In genomic region chr19:7993560-7993959, GRCh38 we compare ENCODE assay signal across 18 cellular contexts. TPM values are rescaled to one million over a fixed set of nuclear protein-coding genes. Genes with fewer than 3 reads are reported as not detected.
A peak's percentile ranks its signal among the peaks of the same experiment; 100 is the strongest.
DNase-seq lines count a peak whose midpoint lies in the region; ATAC-seq and TF ChIP-seq lines count a peak whose summit lies in the region.
"Had no signal": no experiment of that assay in that cellular context is flagged by ENCODE, and none has a peak within 500 bp of the region (broad histone marks: within the 10 kb centered on the region; RNA-seq: fewer than 3 reads in every experiment).

No MANE protein-coding gene starts in this region.

- peaks cover 0 to 28% of the 10 kb centered on the region in 2 donors for H3K36me3 ChIP-seq in gastrocnemius medialis

- H3K9me3 ChIP-seq in gastrocnemius medialis: no peaks in the 10 kb centered on the region

- H3K27ac ChIP-seq in gastrocnemius medialis: peak overlapping the region; percentile 84 to 91 (median 89)

- H3K4me1 Mint-ChIP-seq in effector memory CD8-positive, alpha-beta T cell (ENCODE audit: low read depth in 2 of 2): peaks cover 32 to 41% of the 10 kb centered on the region in 2 donors

- H3K27me3 ChIP-seq in gastrocnemius medialis: no peaks in the 10 kb centered on the region
- H3K27me3 ChIP-seq: dorsolateral prefrontal cortex had no signal

- in situ Hi-C loops in gastrocnemius medialis (cut with MboI; ENCODE audit: low sequenced_read_pairs in 4 of 4): no loop called here

- ATAC-seq in effector memory CD8-positive, alpha-beta T cell (replicated peaks): no peak
- ATAC-seq in left lobe of liver (peak; percentile 82), gastrocnemius medialis (peak; percentile 99), GM18519 (IDR thresholded peaks at IDR 0.05; ENCODE audit: low FRiP score, unreplicated experiment) (no peak)

- intact Hi-C loops in gastrocnemius medialis (cut with DNase I; ENCODE audit: low total_unique reads): no loop called here

- H3K27me3 Mint-ChIP-seq in effector memory CD8-positive, alpha-beta T cell: no peaks in the 10 kb centered on the region
- H3K27me3 Mint-ChIP-seq: activated B cell treated with CpG ODN at 0.5 μM for 24 hours had no signal

- H3K4me3 Mint-ChIP-seq in effector memory CD8-positive, alpha-beta T cell: no peak overlapping the region
- H3K4me3 Mint-ChIP-seq: activated B cell treated with CpG ODN at 0.5 μM for 24 hours; natural killer cell; T-helper 1 cell treated with Interleukin-12 subunit alpha and Interleukin-12 subunit beta and Interleukin-4 antibody, amounts not matched to agents 30 μg/mL and 1 μg/mL, for 36 hours had no signal

- no peaks in the 10 kb centered on the region for H3K9me3 Mint-ChIP-seq in effector memory CD8-positive, alpha-beta T cell
- H3K9me3 Mint-ChIP-seq: activated B cell treated with CpG ODN at 0.5 μM for 24 hours; natural killer cell; T-helper 1 cell treated with Interleukin-12 subunit alpha and Interleukin-12 subunit beta and Interleukin-4 antibody, amounts not matched to agents 30 μg/mL and 1 μg/mL, for 36 hours had no signal

- peak overlapping the region in 1 of 4 donors; percentile 12 for H3K4me3 ChIP-seq in gastrocnemius medialis
- H3K4me3 ChIP-seq: dorsolateral prefrontal cortex had no signal

- peaks cover 34% of the 10 kb centered on the region for H3K36me3 Mint-ChIP-seq in effector memory CD8-positive, alpha-beta T cell (ENCODE audit: insufficient read depth)
- H3K36me3 Mint-ChIP-seq: natural killer cell had no signal

- peak; percentile 16 to 46 for TF ChIP-seq POLR2A in gastrocnemius medialis (IDR thresholded peaks at IDR 0.05)

- DNase-seq in HuH-7.5 (ENCODE audit: low spot score) (peak; percentile 48), left lobe of liver (ENCODE audit: low spot score) (peak; percentile 75), gastrocnemius medialis (peak; percentile 68 to 79), Kasumi-1 (lab: John Stamatoyannopoulos, UW) (no peak), NCI-H146 (lab: John Stamatoyannopoulos, UW) (no peak)
- no peak for DNase-seq in effector memory CD8-positive, alpha-beta T cell
- DNase-seq in activated CD4-positive, alpha-beta T cell treated with anti-CD3 and anti-CD28 coated beads for 1 hour: no peak
- DNase-seq: activated B cell treated with CpG ODN at 0.5 μM for 24 hours; activated effector memory CD4-positive, alpha-beta T cell treated with anti-CD3 and anti-CD28 coated beads, Interleukin-2, amount 50 U/mL, for 16 hours; COR-L47; dorsolateral prefrontal cortex; hypothalamus; natural killer cell; NCI-H1417 treated with DMSO at 0.1 percent for 48 hours; NCI-H2227 treated with DMSO at 0.1 percent for 48 hours had no signal

- peaks cover 33 to 34% of the 10 kb centered on the region in 2 donors for H3K4me1 ChIP-seq in gastrocnemius medialis

- H3K27ac Mint-ChIP-seq in effector memory CD8-positive, alpha-beta T cell: peak overlapping the region; percentile 18 to 62
- H3K27ac Mint-ChIP-seq: activated B cell treated with CpG ODN at 0.5 μM for 24 hours had no signal

- no peak for TF ChIP-seq CTCF in gastrocnemius medialis (IDR thresholded peaks at IDR 0.05 in 4 of 5, conservative IDR thresholded peaks at IDR 0.05 in 1 of 5)

RNA-seq across cellular contexts. Expression of gene ELAVL1, which starts 11.9 kb away (rescaled TPM):
- total RNA-seq in left lobe of liver (28.6 TPM), gastrocnemius medialis (10 to 100 TPM; 18.2 to 40.5 (median 28.9) TPM)

RNA-seq across cellular contexts. Expression of gene TIMM44, which starts 50.1 kb away (rescaled TPM):
- total RNA-seq in left lobe of liver: 33.5 TPM
- total RNA-seq in gastrocnemius medialis: 100 to 1,000 TPM in 1 of 4 donors, 10 to 100 TPM in 3; 53.9 to 168 (median 94.1) TPM

RNA-seq across cellular contexts. Expression of gene CCL25, which starts 59.0 kb away (rescaled TPM):
- 0.30 TPM for total RNA-seq in left lobe of liver
- not detected for total RNA-seq in gastrocnemius medialis
- total RNA-seq: activated B cell treated with CpG ODN at 0.5 μM for 24 hours, LHCN-M2 had no signal

Comparison
In these comparisons a context has a peak if more than half of its experiments do, and no peak if none do; other contexts are left out.
1. DNase-seq: peak in HuH-7.5 (single experiment), left lobe of liver (single experiment) and gastrocnemius medialis (2 of 2); none in effector memory CD8-positive, alpha-beta T cell (0 of 3), Kasumi-1 (0 of 2), activated CD4-positive, alpha-beta T cell treated with anti-CD3 and anti-CD28 coated beads for 1 hour (single experiment) and NCI-H146 (single experiment).
2. ATAC-seq: peak in left lobe of liver (single experiment) and gastrocnemius medialis (2 of 2); none in effector memory CD8-positive, alpha-beta T cell (single experiment) and GM18519 (single experiment).